ENCODE assay signal across 8 cellular contexts in genomic region chr9:4984571-4985375, GRCh38. TPM values are rescaled to one million over a fixed set of nuclear protein-coding genes. Genes with fewer than 3 reads are reported as not detected.
DNase-seq lines count a peak whose midpoint lies in the region; ATAC-seq and TF ChIP-seq lines count a peak whose summit lies in the region.

JAK2 (plus strand) TSS chr9:4985272; CDS start chr9:5021988, 36,716 bp downstream.

- under 1% methylated on average over 88 of the region's 88 CpGs for WGBS in right cardiac atrium
- 0 to 1% methylated on average over 64 to 88 of the region's 88 CpGs for WGBS in aorta, 2 donors

- H3K9me3 ChIP-seq in right cardiac atrium (ENCODE audit: control insufficient read depth, low read length) (no peaks in the 10 kb centered on the region), aorta (ENCODE audit: control insufficient read depth, low read length) (no peaks in the 10 kb centered on the region)

- H3K27me3 ChIP-seq in right cardiac atrium (ENCODE audit: control insufficient read depth, insufficient read depth) (no peaks in the 10 kb centered on the region), rectal smooth muscle tissue (ENCODE audit: control insufficient read depth, insufficient read depth, low read length) (no peaks in the 10 kb centered on the region), aorta (ENCODE audit: control insufficient read depth in 1 of 2, insufficient read depth in 2 of 2, low read length in 1 of 2) (no peaks in the 10 kb centered on the region)

- H3K4me1 ChIP-seq in right cardiac atrium (ENCODE audit: control insufficient read depth, insufficient read depth, low read length) (peaks cover 6% of the 10 kb centered on the region), rectal smooth muscle tissue (ENCODE audit: control insufficient read depth, insufficient read depth, low read length) (peaks cover 17% of the 10 kb centered on the region), aorta (ENCODE audit: control insufficient read depth in 1 of 2, insufficient read depth in 2 of 2, low read length in 2 of 2) (peaks cover 0 to 2% of the 10 kb centered on the region in 2 donors)

- peak within 1 kb of the TSS; percentile 70 for H3K9ac ChIP-seq in rectal smooth muscle tissue (ENCODE audit: low read length)

- DNase-seq in NCI-H1105 treated with DMSO at 0.1 percent for 48 hours (lab: John Stamatoyannopoulos, UW) (peak; percentile 85), amniotic stem cell (lab: John Stamatoyannopoulos, UW) (peak; percentile 91), right cardiac atrium (peak; percentile 95 to 98 (median 97)), aorta (peak; percentile 96 to 97)

- intact Hi-C loops in T-helper 1 cell treated with Interleukin-12 subunit alpha and Interleukin-12 subunit beta and Interleukin-4 antibody, amounts not matched to agents 30 ng/mL and 1 ng/mL, for 36 hours (cut with micrococcal nuclease): loop anchor here (1.0 to 5.0 kb wide), 12 partner anchors 48 to 1457 kb away; partner anchors contain the start of genes AK3, CD274, CDC37L1 and PLGRKT
- intact Hi-C loops in right cardiac atrium (cut with DNase I): loop anchor here (5.0 to 10.0 kb wide), 4 partner anchors 190 to 610 kb away; partner anchors contain the start of gene RCL1 (in 1 of the 4)
- intact Hi-C loops in aorta (cut with DNase I): loop anchor here (5.0 kb wide), 2 partner anchors 42 to 77 kb away; no protein-coding TSS in a partner anchor

- H3K27ac ChIP-seq in right cardiac atrium (ENCODE audit: low read length) (peak within 1 kb of the TSS; percentile 95), rectal smooth muscle tissue (ENCODE audit: low read depth, low read length) (peak within 1 kb of the TSS; percentile 97), aorta (ENCODE audit: low read depth in 1 of 2, low read length in 2 of 2) (peak within 1 kb of the TSS; percentile 71 to 90)

- H3K36me3 ChIP-seq in rectal smooth muscle tissue (ENCODE audit: control insufficient read depth, insufficient read depth, low read length): no peaks in the 10 kb centered on the region
- H3K36me3 ChIP-seq in aorta (ENCODE audit: control insufficient read depth in 1 of 2, insufficient read depth in 2 of 2, low read length in 1 of 2): no peaks in the 10 kb centered on the region

- peak; percentile 54 for TF ChIP-seq CTCF in GM12874 (IDR thresholded peaks at IDR 0.05; ENCODE audit: insufficient read depth, low read depth, low read length)

- peak within 1 kb of the TSS; percentile 83 for H3K4me3 ChIP-seq in right cardiac atrium (ENCODE audit: low read length)
- peak within 1 kb of the TSS; percentile 92 for H3K4me3 ChIP-seq in rectal smooth muscle tissue (ENCODE audit: low read length)
- peak within 1 kb of the TSS; percentile 77 to 98 for H3K4me3 ChIP-seq in aorta (ENCODE audit: low read length in 2 of 2)

- ATAC-seq in HG02678 (IDR thresholded peaks at IDR 0.05; ENCODE audit: unreplicated experiment): peak; percentile 73
- ATAC-seq in right cardiac atrium: peak; percentile 97 to 99
- peak; percentile 97 for ATAC-seq in aorta (ENCODE audit: low FRiP score)

RNA-seq across cellular contexts. Expression of gene JAK2, which starts in this region (rescaled TPM):
- 62.9 and 64.2 TPM in 2 replicates for total RNA-seq in T-helper 1 cell treated with Interleukin-12 subunit alpha and Interleukin-12 subunit beta and Interleukin-4 antibody, amounts not matched to agents 30 ng/mL and 1 ng/mL, for 36 hours
- total RNA-seq in right cardiac atrium (10 to 100 TPM; 10.4 to 14.6 (median 12.2) TPM), aorta (100 to 1,000 TPM in 1 of 2 donors, 10 to 100 TPM in 1; 77.4 to 144 TPM)
- polyA plus RNA-seq in right cardiac atrium (4.5 TPM), aorta (10 to 100 TPM; 17.7 to 19.4 TPM)

Comparison
In these comparisons a context has a peak if more than half of its experiments do, and no peak if none do; other contexts are left out.
1. Peak in every context shown above with its lines: DNase-seq, ATAC-seq, H3K4me3 ChIP-seq and H3K27ac ChIP-seq.